Comparison of ENCODE assay signal across 20 cellular contexts in the genomic region with DNA sequence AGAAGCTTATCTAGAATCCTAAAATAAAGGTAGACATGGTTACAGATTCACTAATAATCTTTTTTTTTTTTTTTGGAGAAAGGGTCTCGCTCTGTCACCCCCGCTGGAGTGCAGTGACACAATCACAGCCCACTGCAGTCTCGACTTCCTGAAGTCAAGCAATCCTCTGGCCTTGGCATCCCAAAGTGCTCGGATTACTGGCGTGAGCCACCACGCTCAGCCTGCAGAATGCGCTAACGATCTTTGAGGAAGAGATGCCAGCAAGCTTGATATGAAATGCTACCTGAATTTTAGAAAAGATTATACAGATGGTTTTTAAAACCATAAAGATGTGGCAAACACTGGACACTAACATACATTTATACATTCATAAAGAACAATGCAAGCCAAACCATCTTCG.
"Had no signal": no experiment of that assay in that cellular context is flagged by ENCODE, and none has a peak within 500 bp of the region (broad histone marks: within the 10 kb centered on the region; RNA-seq: fewer than 3 reads in every experiment).

No MANE protein-coding gene starts in this region.

- H3K27ac ChIP-seq: ascending aorta, breast epithelium, lower lobe of right lung, neural progenitor cell, tibial nerve had no signal

- ATAC-seq: activated CD4-positive, alpha-beta T cell treated with anti-CD3 and anti-CD28 coated beads for 36 hours; activated naive CD8-positive, alpha-beta T cell treated with anti-CD3 and anti-CD28 coated beads, Interleukin-2, amount 50 U/mL, for 24 hours; activated T-cell treated with anti-CD3 and anti-CD28 coated beads, Interleukin-2, amount 50 U/mL, for 72 hours; effector memory CD8-positive, alpha-beta T cell; left cardiac atrium; lower lobe of right lung; stimulated activated memory B cell treated with anti-CD40 and anti-IgM and Interleukin-4, amounts not matched to agents 10 μg/mL and 1 μg/mL and 100 μg/mL, for 72 hours; T-helper 17 cell had no signal

- H3K27me3 Mint-ChIP-seq: activated CD4-positive, alpha-beta memory T cell treated with anti-CD3 and anti-CD28 coated beads, Interleukin-2, amount 10 ng/mL, durations not matched to agents 7 days and 5 days; activated CD4-positive, alpha-beta T cell treated with anti-CD3 and anti-CD28 coated beads for 36 hours; activated naive CD8-positive, alpha-beta T cell treated with anti-CD3 and anti-CD28 coated beads, Interleukin-2, amount 50 U/mL, for 24 hours; dendritic cell treated with granulocyte-macrophage colony-stimulating factor and Interleukin-4, amounts not matched to agents 40 ng/mL and 50 ng/mL, for 4 days; effector memory CD8-positive, alpha-beta T cell; stimulated activated memory B cell treated with anti-CD40 and anti-IgM and Interleukin-4, amounts not matched to agents 10 μg/mL and 1 μg/mL and 100 μg/mL, for 72 hours; T-helper 17 cell had no signal

- H3K9ac ChIP-seq: neural progenitor cell had no signal

- H3K4me3 ChIP-seq: ascending aorta, breast epithelium, heart right ventricle, lower lobe of right lung, neural progenitor cell, tibial nerve had no signal

- H3K9me3 ChIP-seq: ascending aorta, breast epithelium, heart right ventricle, lower lobe of right lung, tibial nerve had no signal

- DNase-seq: activated CD4-positive, alpha-beta memory T cell treated with anti-CD3 and anti-CD28 coated beads, Interleukin-2, amount 10 ng/mL, durations not matched to agents 7 days and 5 days; activated CD4-positive, alpha-beta T cell treated with anti-CD3 and anti-CD28 coated beads for 36 hours; activated gamma-delta T cell treated with Interleukin-2 at 50 U/mL for 16 hours; activated naive CD8-positive, alpha-beta T cell treated with anti-CD3 and anti-CD28 coated beads, Interleukin-2, amount 50 U/mL, for 24 hours; activated T-cell treated with anti-CD3 and anti-CD28 coated beads, Interleukin-2, amount 50 U/mL, for 72 hours; cerebellar nuclear complex; effector memory CD8-positive, alpha-beta T cell; foreskin melanocyte; heart right ventricle; left cardiac atrium; lower lobe of right lung; stimulated activated CD4-positive, alpha-beta T cell treated with anti-CD3 and anti-CD28 coated beads, Interleukin-2, amount 100 ng/mL, for 48 hours; substantia nigra; T-helper 17 cell had no signal

- H3K4me3 Mint-ChIP-seq: activated CD4-positive, alpha-beta memory T cell treated with anti-CD3 and anti-CD28 coated beads, Interleukin-2, amount 10 ng/mL, durations not matched to agents 7 days and 5 days; activated CD4-positive, alpha-beta T cell treated with anti-CD3 and anti-CD28 coated beads for 36 hours; activated naive CD8-positive, alpha-beta T cell treated with anti-CD3 and anti-CD28 coated beads, Interleukin-2, amount 50 U/mL, for 24 hours; dendritic cell treated with granulocyte-macrophage colony-stimulating factor and Interleukin-4, amounts not matched to agents 40 ng/mL and 50 ng/mL, for 4 days; effector memory CD8-positive, alpha-beta T cell; neural progenitor cell; stimulated activated memory B cell treated with anti-CD40 and anti-IgM and Interleukin-4, amounts not matched to agents 10 μg/mL and 1 μg/mL and 100 μg/mL, for 72 hours had no signal

- H3K36me3 ChIP-seq: breast epithelium, neural progenitor cell had no signal

- H3K27ac Mint-ChIP-seq: activated CD4-positive, alpha-beta memory T cell treated with anti-CD3 and anti-CD28 coated beads, Interleukin-2, amount 10 ng/mL, durations not matched to agents 7 days and 5 days; activated CD4-positive, alpha-beta T cell treated with anti-CD3 and anti-CD28 coated beads for 36 hours; activated naive CD8-positive, alpha-beta T cell treated with anti-CD3 and anti-CD28 coated beads, Interleukin-2, amount 50 U/mL, for 24 hours; neural progenitor cell; stimulated activated memory B cell treated with anti-CD40 and anti-IgM and Interleukin-4, amounts not matched to agents 10 μg/mL and 1 μg/mL and 100 μg/mL, for 72 hours; T-helper 17 cell had no signal

- H3K27me3 ChIP-seq: ascending aorta, breast epithelium, heart right ventricle, neural progenitor cell, tibial nerve had no signal

- H3K4me1 ChIP-seq: breast epithelium had no signal

- H3K9me3 Mint-ChIP-seq: activated CD4-positive, alpha-beta memory T cell treated with anti-CD3 and anti-CD28 coated beads, Interleukin-2, amount 10 ng/mL, durations not matched to agents 7 days and 5 days; activated naive CD8-positive, alpha-beta T cell treated with anti-CD3 and anti-CD28 coated beads, Interleukin-2, amount 50 U/mL, for 24 hours; activated T-cell treated with anti-CD3 and anti-CD28 coated beads, Interleukin-2, amount 50 U/mL, for 72 hours; dendritic cell treated with granulocyte-macrophage colony-stimulating factor and Interleukin-4, amounts not matched to agents 40 ng/mL and 50 ng/mL, for 4 days; effector memory CD8-positive, alpha-beta T cell; neural progenitor cell; stimulated activated memory B cell treated with anti-CD40 and anti-IgM and Interleukin-4, amounts not matched to agents 10 μg/mL and 1 μg/mL and 100 μg/mL, for 72 hours had no signal
